In the genomic region with DNA sequence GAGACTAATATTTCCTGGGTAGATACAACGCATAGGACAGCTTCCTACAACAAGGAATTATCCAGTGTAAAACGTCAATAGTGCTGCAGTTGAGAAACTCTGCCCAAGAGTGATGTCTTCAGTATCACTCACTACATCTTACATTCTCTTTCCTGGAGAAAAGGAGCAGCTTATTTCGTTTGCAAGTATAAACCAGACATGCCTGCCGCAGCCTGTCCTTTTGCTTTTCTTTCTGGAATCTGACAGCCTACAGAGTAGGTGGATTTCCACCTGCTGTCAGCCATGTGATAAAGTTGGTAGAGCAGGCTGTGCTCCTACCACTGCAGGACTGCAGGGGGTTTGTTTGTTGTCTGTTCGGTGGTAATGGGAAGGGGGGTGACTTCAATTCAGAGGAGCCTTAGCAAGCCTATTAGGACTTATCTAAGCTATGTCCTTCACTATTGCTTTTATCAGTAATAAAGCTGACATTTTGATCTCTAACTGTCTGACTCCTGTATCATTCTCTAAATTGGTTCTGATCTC, we compare ENCODE assay signal across 31 cellular contexts.
"Had no signal": no experiment of that assay in that cellular context is flagged by ENCODE, and none has a peak within 500 bp of the region (broad histone marks: within the 10 kb centered on the region; RNA-seq: fewer than 3 reads in every experiment).

No MANE protein-coding gene starts in this region.

- H3K79me2 ChIP-seq: parathyroid adenoma had no signal

- H3K4me3 ChIP-seq: ascending aorta, esophagus squamous epithelium, psoas muscle, sigmoid colon had no signal

- H3K36me3 ChIP-seq: ascending aorta, esophagus squamous epithelium, sigmoid colon, WERI-Rb-1 had no signal

- H3K27me3 Mint-ChIP-seq: activated CD4-positive, alpha-beta memory T cell treated with anti-CD3 and anti-CD28 coated beads for 36 hours; activated CD4-positive, alpha-beta T cell treated with anti-CD3 and anti-CD28 coated beads, Interleukin-2, amount 10 ng/mL, durations not matched to agents 24 days and 14 days; activated naive CD4-positive, alpha-beta T cell treated with anti-CD3 and anti-CD28 coated beads, Interleukin-2, amount 10 ng/mL, durations not matched to agents 7 days and 5 days; activated naive CD8-positive, alpha-beta T cell treated with anti-CD3 and anti-CD28 coated beads, Interleukin-2, amount 10 ng/mL, durations not matched to agents 7 days and 5 days; naive thymus-derived CD4-positive, alpha-beta T cell; stimulated activated memory B cell treated with anti-CD40 and anti-IgM and Interleukin-4, amounts not matched to agents 10 μg/mL and 1 μg/mL and 100 μg/mL, for 72 hours; stimulated activated naive CD8-positive, alpha-beta T cell treated with anti-CD3 and anti-CD28 coated beads, Interleukin-15, amount 100 ng/mL, for 72 hours; type B pancreatic cell had no signal

- H3K27me3 ChIP-seq: ascending aorta, esophagus squamous epithelium, sigmoid colon had no signal

- H3K4me1 Mint-ChIP-seq: activated CD4-positive, alpha-beta T cell treated with anti-CD3 and anti-CD28 coated beads, Interleukin-2, amount 10 ng/mL, durations not matched to agents 24 days and 14 days; activated naive CD4-positive, alpha-beta T cell treated with anti-CD3 and anti-CD28 coated beads, Interleukin-2, amount 10 ng/mL, durations not matched to agents 7 days and 5 days; activated naive CD8-positive, alpha-beta T cell treated with anti-CD3 and anti-CD28 coated beads, Interleukin-2, amount 10 ng/mL, durations not matched to agents 7 days and 5 days; brain; naive thymus-derived CD4-positive, alpha-beta T cell; stimulated activated memory B cell treated with anti-CD40 and anti-IgM and Interleukin-4, amounts not matched to agents 10 μg/mL and 1 μg/mL and 100 μg/mL, for 72 hours; stimulated activated naive CD8-positive, alpha-beta T cell treated with anti-CD3 and anti-CD28 coated beads, Interleukin-15, amount 100 ng/mL, for 72 hours had no signal

- H3K9me3 ChIP-seq: ascending aorta, esophagus squamous epithelium, psoas muscle, sigmoid colon had no signal

- H3K9me3 Mint-ChIP-seq: activated CD4-positive, alpha-beta T cell treated with anti-CD3 and anti-CD28 coated beads, Interleukin-2, amount 10 ng/mL, durations not matched to agents 24 days and 14 days; activated T-helper 1 cell treated with anti-CD3 and anti-CD28 coated beads, Interleukin-12 subunit alpha, Interleukin-12 subunit beta, Interleukin-2, Interleukin-4 antibody, amounts not matched to agents 30 ng/mL and 10 ng/mL and 1 ng/mL, durations not matched to agents 14 hours and 24 hours and 36 hours; type B pancreatic cell had no signal

- H3K36me3 Mint-ChIP-seq: activated CD4-positive, alpha-beta memory T cell treated with anti-CD3 and anti-CD28 coated beads for 36 hours; activated naive CD4-positive, alpha-beta T cell treated with anti-CD3 and anti-CD28 coated beads, Interleukin-2, amount 10 ng/mL, durations not matched to agents 7 days and 5 days; activated naive CD8-positive, alpha-beta T cell treated with anti-CD3 and anti-CD28 coated beads, Interleukin-2, amount 10 ng/mL, durations not matched to agents 7 days and 5 days; brain; naive thymus-derived CD4-positive, alpha-beta T cell; stimulated activated memory B cell treated with anti-CD40 and anti-IgM and Interleukin-4, amounts not matched to agents 10 μg/mL and 1 μg/mL and 100 μg/mL, for 72 hours; type B pancreatic cell had no signal

- ATAC-seq: left colon; naive thymus-derived CD4-positive, alpha-beta T cell; psoas muscle; stimulated activated memory B cell treated with anti-CD40 and anti-IgM and Interleukin-4, amounts not matched to agents 10 μg/mL and 1 μg/mL and 100 μg/mL, for 72 hours; stimulated activated naive CD8-positive, alpha-beta T cell treated with anti-CD3 and anti-CD28 coated beads, Interleukin-15, amount 100 ng/mL, for 72 hours had no signal

- H3K4me1 ChIP-seq: ascending aorta, esophagus squamous epithelium, parathyroid adenoma, psoas muscle, sigmoid colon had no signal

- H3K27ac ChIP-seq: ascending aorta, epithelial cell of prostate, esophagus squamous epithelium, parathyroid adenoma, psoas muscle, sigmoid colon, WERI-Rb-1 had no signal

- DNase-seq: activated CD4-positive, alpha-beta memory T cell treated with anti-CD3 and anti-CD28 coated beads for 36 hours; activated CD4-positive, alpha-beta T cell treated with anti-CD3 and anti-CD28 coated beads, Interleukin-2, amount 10 ng/mL, durations not matched to agents 24 days and 14 days; activated CD4-positive, CD25-positive, alpha-beta regulatory T cell treated with anti-CD3 and anti-CD28 coated beads, Interleukin-2, amount 50 U/mL, for 72 hours; activated CD8-positive, alpha-beta memory T cell treated with anti-CD3 and anti-CD28 coated beads, Interleukin-2, amount 50 U/mL, for 4 hours; activated effector memory CD4-positive, alpha-beta T cell treated with anti-CD3 and anti-CD28 coated beads, Interleukin-2, amount 50 U/mL, for 16 hours; activated naive CD4-positive, alpha-beta T cell treated with anti-CD3 and anti-CD28 coated beads, Interleukin-2, amount 10 ng/mL, durations not matched to agents 7 days and 5 days; activated naive CD8-positive, alpha-beta T cell treated with anti-CD3 and anti-CD28 coated beads, Interleukin-2, amount 10 ng/mL, durations not matched to agents 7 days and 5 days; activated T-cell treated with anti-CD3 and anti-CD28 coated beads, Interleukin-2, amount 50 U/mL, for 1 hour; cortex of kidney; esophagus squamous epithelium; left colon; midbrain; naive thymus-derived CD4-positive, alpha-beta T cell; occipital lobe; psoas muscle; sigmoid colon; small intestine; stimulated activated CD4-positive, alpha-beta T cell treated with anti-CD3 and anti-CD28 coated beads, Interleukin-4, amount 100 ng/mL, for 4 hours; stimulated activated CD8-positive, alpha-beta memory T cell treated with anti-CD3 and anti-CD28 coated beads, Interleukin-4, amount 100 ng/mL, for 48 hours; stimulated activated naive CD8-positive, alpha-beta T cell treated with anti-CD3 and anti-CD28 coated beads, Interleukin-15, amount 100 ng/mL, for 72 hours; substantia nigra; T-helper 9 cell; WERI-Rb-1 had no signal

- H3K27ac Mint-ChIP-seq: activated CD4-positive, alpha-beta memory T cell treated with anti-CD3 and anti-CD28 coated beads for 36 hours; activated CD4-positive, alpha-beta T cell treated with anti-CD3 and anti-CD28 coated beads, Interleukin-2, amount 10 ng/mL, durations not matched to agents 24 days and 14 days; activated naive CD4-positive, alpha-beta T cell treated with anti-CD3 and anti-CD28 coated beads, Interleukin-2, amount 10 ng/mL, durations not matched to agents 7 days and 5 days; activated naive CD8-positive, alpha-beta T cell treated with anti-CD3 and anti-CD28 coated beads, Interleukin-2, amount 10 ng/mL, durations not matched to agents 7 days and 5 days; activated T-helper 1 cell treated with anti-CD3 and anti-CD28 coated beads, Interleukin-12 subunit alpha, Interleukin-12 subunit beta, Interleukin-2, Interleukin-4 antibody, amounts not matched to agents 30 ng/mL and 10 ng/mL and 1 ng/mL, durations not matched to agents 14 hours and 24 hours and 36 hours; brain; naive thymus-derived CD4-positive, alpha-beta T cell; stimulated activated memory B cell treated with anti-CD40 and anti-IgM and Interleukin-4, amounts not matched to agents 10 μg/mL and 1 μg/mL and 100 μg/mL, for 72 hours; stimulated activated naive CD8-positive, alpha-beta T cell treated with anti-CD3 and anti-CD28 coated beads, Interleukin-15, amount 100 ng/mL, for 72 hours; T-helper 1 cell treated with Interleukin-12 subunit alpha and Interleukin-12 subunit beta and Interleukin-4 antibody, amounts not matched to agents 30 μg/mL and 1 μg/mL, for 36 hours; type B pancreatic cell had no signal

- H3K4me3 Mint-ChIP-seq: activated CD4-positive, alpha-beta memory T cell treated with anti-CD3 and anti-CD28 coated beads for 36 hours; activated CD4-positive, alpha-beta T cell treated with anti-CD3 and anti-CD28 coated beads, Interleukin-2, amount 10 ng/mL, durations not matched to agents 24 days and 14 days; activated naive CD4-positive, alpha-beta T cell treated with anti-CD3 and anti-CD28 coated beads, Interleukin-2, amount 10 ng/mL, durations not matched to agents 7 days and 5 days; activated naive CD8-positive, alpha-beta T cell treated with anti-CD3 and anti-CD28 coated beads, Interleukin-2, amount 10 ng/mL, durations not matched to agents 7 days and 5 days; activated T-helper 1 cell treated with anti-CD3 and anti-CD28 coated beads, Interleukin-12 subunit alpha, Interleukin-12 subunit beta, Interleukin-2, Interleukin-4 antibody, amounts not matched to agents 30 ng/mL and 10 ng/mL and 1 ng/mL, durations not matched to agents 14 hours and 24 hours and 36 hours; brain; naive thymus-derived CD4-positive, alpha-beta T cell; stimulated activated memory B cell treated with anti-CD40 and anti-IgM and Interleukin-4, amounts not matched to agents 10 μg/mL and 1 μg/mL and 100 μg/mL, for 72 hours; stimulated activated naive CD8-positive, alpha-beta T cell treated with anti-CD3 and anti-CD28 coated beads, Interleukin-15, amount 100 ng/mL, for 72 hours; T-helper 1 cell treated with Interleukin-12 subunit alpha and Interleukin-12 subunit beta and Interleukin-4 antibody, amounts not matched to agents 30 μg/mL and 1 μg/mL, for 36 hours; type B pancreatic cell had no signal

- H2AFZ ChIP-seq: parathyroid adenoma had no signal
